In genomic region chr21:16468191-16468590, GRCh38 we compare ENCODE assay signal across 21 cellular contexts.
DNase-seq lines count a peak whose midpoint lies in the region; TF ChIP-seq lines count a peak whose summit lies in the region.
"Had no signal": no experiment of that assay in that cellular context is flagged by ENCODE, and none has a peak within 500 bp of the region (broad histone marks: within the 10 kb centered on the region; RNA-seq: fewer than 3 reads in every experiment).

No MANE protein-coding gene starts in this region.

- BruUV-seq in MCF 10A (replicated peaks; lab: Mats Ljungman, UMichigan) (no TSS peak), mammary epithelial cell (replicated peaks; lab: Mats Ljungman, UMichigan) (no TSS peak)

- no peak overlapping the region for H3K9ac ChIP-seq in mammary epithelial cell (ENCODE audit: insufficient read depth, low read length)
- H3K9ac ChIP-seq: BLaER1, SK-N-SH had no signal

- TF ChIP-seq POLR2A in breast epithelium (IDR thresholded peaks at IDR 0.05) (no peak), uterus (IDR thresholded peaks at IDR 0.05) (no peak)

- no peak overlapping the region for H3K4me3 Mint-ChIP-seq in MCF 10A (ENCODE audit: unreplicated experiment)
- H3K4me3 Mint-ChIP-seq: CD8-positive, alpha-beta memory T cell; IgD-negative memory B cell; T-cell had no signal

- H3K27me3 Mint-ChIP-seq in MCF 10A (ENCODE audit: insufficient read depth, unreplicated experiment) = no peaks in the 10 kb centered on the region
- H3K27me3 Mint-ChIP-seq: IgD-negative memory B cell, T-cell had no signal

- DNase-seq in MCF 10A (ENCODE audit: unreplicated experiment) = peak; percentile 9
- DNase-seq in breast epithelium (ENCODE audit: low spot score in 2 of 2) = no peak
- DNase-seq in mammary epithelial cell = peak; percentile 48
- DNase-seq in fibroblast of villous mesenchyme (ENCODE audit: low read depth) = peak; percentile 28
- DNase-seq in activated CD4-positive, alpha-beta T cell treated with anti-CD3 and anti-CD28 coated beads, Interleukin-2, amount 50 U/mL, for 1 hour = no peak
- no peak for DNase-seq in activated CD8-positive, alpha-beta memory T cell treated with anti-CD3 and anti-CD28 coated beads, Interleukin-2, amount 50 U/mL, for 48 hours
- no peak for DNase-seq in iPS-NIHi11 (ENCODE audit: low spot score)
- DNase-seq in uterus = no peak
- DNase-seq: CD8-positive, alpha-beta memory T cell; DMS79; Kasumi-1; NCI-H1436 treated with DMSO at 0.1 percent for 48 hours; NCI-H2029 treated with DMSO at 0.1 percent for 48 hours; NCI-H82; Peyer's patch; SHP77; SK-N-SH; T-cell had no signal

- H3K27me3 ChIP-seq in breast epithelium (no peaks in the 10 kb centered on the region), mammary epithelial cell (ENCODE audit: insufficient read depth, low read length) (no peaks in the 10 kb centered on the region), uterus (no peaks in the 10 kb centered on the region)
- H3K27me3 ChIP-seq: BLaER1, Peyer's patch had no signal

- POLR2A ChIA-PET in MCF 10A (lab: Yijun Ruan, JAX) = no interaction called here

- no peak overlapping the region for H3K4me2 ChIP-seq in mammary epithelial cell (ENCODE audit: insufficient read depth, low read depth, low read length)
- H3K4me2 ChIP-seq: BLaER1, SK-N-SH had no signal

- no peaks in the 10 kb centered on the region for H3K4me1 ChIP-seq in breast epithelium
- no peaks in the 10 kb centered on the region for H3K4me1 ChIP-seq in mammary epithelial cell (ENCODE audit: insufficient read depth, low read length)
- peaks cover 0 to 4% of the 10 kb centered on the region in 2 donors for H3K4me1 ChIP-seq in uterus
- H3K4me1 ChIP-seq: BLaER1, Peyer's patch had no signal

- H3K9me3 ChIP-seq in breast epithelium (peaks cover 0 to 8% of the 10 kb centered on the region in 2 donors), mammary epithelial cell (replicated peaks; ENCODE audit: insufficient read depth, low read length) (peaks cover 3% of the 10 kb centered on the region), uterus (no peaks in the 10 kb centered on the region)
- H3K9me3 ChIP-seq: Peyer's patch, SK-N-SH had no signal

- dilution Hi-C loops in mammary epithelial cell (cut with HindIII; ENCODE audit: low sequenced_read_pairs) = no loop called here

- no peak overlapping the region for H2AFZ ChIP-seq in mammary epithelial cell (ENCODE audit: low read depth, low read length)

- H3K36me3 ChIP-seq in breast epithelium (no peaks in the 10 kb centered on the region), mammary epithelial cell (ENCODE audit: insufficient read depth, low read length) (no peaks in the 10 kb centered on the region), uterus (no peaks in the 10 kb centered on the region)
- H3K36me3 ChIP-seq: BLaER1, Peyer's patch had no signal

- intact Hi-C loops in MCF 10A (cut with micrococcal nuclease) = no loop called here
- intact Hi-C loops in breast epithelium (cut with DNase I; ENCODE audit: low total_unique reads) = no loop called here
- intact Hi-C loops in mammary epithelial cell (cut with micrococcal nuclease) = no loop called here
- intact Hi-C loops in uterus (cut with DNase I; ENCODE audit: low total_unique reads) = no loop called here

- CTCF ChIA-PET in MCF 10A (lab: Yijun Ruan, JAX) = no interaction called here
- CTCF ChIA-PET in mammary epithelial cell (lab: Charles Lee; ENCODE audit: low non-redundant PET) = no interaction called here

- H3K79me2 ChIP-seq in mammary epithelial cell (ENCODE audit: insufficient read depth, low read length) = no peaks in the 10 kb centered on the region

- peaks cover 4% of the 10 kb centered on the region for H3K9me3 Mint-ChIP-seq in MCF 10A (ENCODE audit: unreplicated experiment)

- in situ Hi-C loops in mammary epithelial cell (cut with MboI; ENCODE audit: low sequenced_read_pairs in 2 of 2) = no loop called here

- H4K20me1 ChIP-seq in mammary epithelial cell (ENCODE audit: insufficient read depth, low read length) = no peaks in the 10 kb centered on the region
- H4K20me1 ChIP-seq: BLaER1 had no signal

- no peak overlapping the region for H3K27ac ChIP-seq in breast epithelium
- H3K27ac ChIP-seq in mammary epithelial cell (ENCODE audit: insufficient read depth, low read depth, low read length) = no peak overlapping the region
- H3K27ac ChIP-seq in uterus = no peak overlapping the region
- H3K27ac ChIP-seq: 22Rv1, BLaER1, Peyer's patch had no signal

- H3K27ac Mint-ChIP-seq in MCF 10A (ENCODE audit: low read depth, unreplicated experiment) = no peak overlapping the region
- H3K27ac Mint-ChIP-seq: CD8-positive, alpha-beta memory T cell; IgD-negative memory B cell; T-cell had no signal

- H3K4me3 ChIP-seq in breast epithelium (no peak overlapping the region), mammary epithelial cell (replicated peaks in 1 of 3; ENCODE audit: insufficient read depth in 1 of 3, low read depth in 2 of 3, low read length in 3 of 3) (no peak overlapping the region), fibroblast of villous mesenchyme (ENCODE audit: low read depth, low read length) (no peak overlapping the region), uterus (no peak overlapping the region)
- H3K4me3 ChIP-seq: BLaER1, Peyer's patch had no signal

- H3K36me3 Mint-ChIP-seq in MCF 10A (ENCODE audit: insufficient read depth, unreplicated experiment) = no peaks in the 10 kb centered on the region
- H3K36me3 Mint-ChIP-seq: CD8-positive, alpha-beta memory T cell; IgD-negative memory B cell; T-cell had no signal

- TF ChIP-seq CTCF in MCF 10A (IDR thresholded peaks at IDR 0.05; ENCODE audit: unreplicated experiment) = no peak
- no peak for TF ChIP-seq CTCF in breast epithelium (IDR thresholded peaks at IDR 0.05)
- TF ChIP-seq CTCF in mammary epithelial cell (conservative IDR thresholded peaks at IDR 0.05 in 1 of 2, IDR thresholded peaks at IDR 0.05 in 1 of 2; ENCODE audit: extremely low read depth in 1 of 2, insufficient read depth in 1 of 2, low read depth in 1 of 2, low read length in 2 of 2) = no peak
- no peak for TF ChIP-seq CTCF in fibroblast of villous mesenchyme (IDR thresholded peaks at IDR 0.05; ENCODE audit: insufficient read depth, low read depth, low read length)
- no peak for TF ChIP-seq CTCF in uterus (IDR thresholded peaks at IDR 0.05)

- WGBS in mammary epithelial cell (ENCODE audit: low coverage, missing lambda C conversion rate) = 63% methylated on average over 2 of the region's 2 CpGs

- no peaks in the 10 kb centered on the region for H3K4me1 Mint-ChIP-seq in MCF 10A (ENCODE audit: insufficient read depth, unreplicated experiment)
- H3K4me1 Mint-ChIP-seq: CD8-positive, alpha-beta memory T cell; IgD-negative memory B cell; T-cell had no signal

Comparison
In these comparisons a context has a peak if more than half of its experiments do, and no peak if none do; other contexts are left out.
1. DNase-seq: peak in MCF 10A (single experiment), mammary epithelial cell (single experiment) and fibroblast of villous mesenchyme (single experiment); none in breast epithelium (0 of 2), activated CD4-positive, alpha-beta T cell treated with anti-CD3 and anti-CD28 coated beads, Interleukin-2, amount 50 U/mL, for 1 hour (single experiment), activated CD8-positive, alpha-beta memory T cell treated with anti-CD3 and anti-CD28 coated beads, Interleukin-2, amount 50 U/mL, for 48 hours (single experiment), iPS-NIHi11 (single experiment) and uterus (0 of 2).